In genomic region chr13:85366759-85367417, GRCh38 we compare ENCODE assay signal across 24 cellular contexts.
DNase-seq lines count a peak whose midpoint lies in the region; ATAC-seq and TF ChIP-seq lines count a peak whose summit lies in the region.
"Had no signal": no experiment of that assay in that cellular context is flagged by ENCODE, and none has a peak within 500 bp of the region (broad histone marks: within the 10 kb centered on the region; RNA-seq: fewer than 3 reads in every experiment).

No MANE protein-coding gene starts in this region.

- peaks cover 13% of the 10 kb centered on the region for H3K9me3 Mint-ChIP-seq in osteocyte (ENCODE audit: unreplicated experiment)
- H3K9me3 Mint-ChIP-seq in activated CD4-positive, alpha-beta T cell treated with anti-CD3 and anti-CD28 coated beads, Interleukin-2, amount 10 ng/mL, durations not matched to agents 7 days and 5 days = peaks cover 2% of the 10 kb centered on the region
- H3K9me3 Mint-ChIP-seq: activated CD8-positive, alpha-beta T cell treated with anti-CD3 and anti-CD28 coated beads for 36 hours had no signal

- no peaks in the 10 kb centered on the region for H3K27me3 Mint-ChIP-seq in osteocyte (ENCODE audit: unreplicated experiment)
- no peaks in the 10 kb centered on the region for H3K27me3 Mint-ChIP-seq in activated CD4-positive, alpha-beta T cell treated with anti-CD3 and anti-CD28 coated beads, Interleukin-2, amount 10 ng/mL, durations not matched to agents 7 days and 5 days
- H3K27me3 Mint-ChIP-seq: activated CD8-positive, alpha-beta T cell treated with anti-CD3 and anti-CD28 coated beads for 36 hours; activated naive CD8-positive, alpha-beta T cell had no signal

- CTCF ChIA-PET in activated CD4-positive, alpha-beta T cell treated with anti-CD3 and anti-CD28 coated beads, Interleukin-2, amount 10 ng/mL, durations not matched to agents 7 days and 5 days (lab: Charles Lee) = no interaction called here

- H3K27ac Mint-ChIP-seq in osteocyte (ENCODE audit: unreplicated experiment) = peak overlapping the region; percentile 91
- no peak overlapping the region for H3K27ac Mint-ChIP-seq in activated CD4-positive, alpha-beta T cell treated with anti-CD3 and anti-CD28 coated beads, Interleukin-2, amount 10 ng/mL, durations not matched to agents 7 days and 5 days
- H3K27ac Mint-ChIP-seq: activated CD8-positive, alpha-beta T cell treated with anti-CD3 and anti-CD28 coated beads for 36 hours; activated naive CD8-positive, alpha-beta T cell; T-helper 1 cell treated with Interleukin-12 subunit alpha and Interleukin-12 subunit beta and Interleukin-4 antibody, amounts not matched to agents 30 μg/mL and 1 μg/mL, for 36 hours had no signal

- no peak for TF ChIP-seq CTCF in osteocyte (IDR thresholded peaks at IDR 0.05)

- peak; percentile 9 for DNase-seq in H4 (ENCODE audit: low spot score)
- DNase-seq in RPMI7951 (ENCODE audit: low read depth) = peak; percentile 19
- peak; percentile 51 for DNase-seq in cerebellum (ENCODE audit: low spot score)
- DNase-seq in osteocyte (ENCODE audit: extremely low spot score, unreplicated experiment) = no peak
- no peak for DNase-seq in activated CD4-positive, alpha-beta T cell treated with anti-CD3 and anti-CD28 coated beads for 48 hours
- DNase-seq in activated CD4-positive, alpha-beta T cell treated with anti-CD3 and anti-CD28 coated beads, Interleukin-2, amount 10 ng/mL, durations not matched to agents 7 days and 5 days = no peak
- DNase-seq: activated CD8-positive, alpha-beta T cell treated with anti-CD3 and anti-CD28 coated beads for 36 hours; activated effector memory CD4-positive, alpha-beta T cell treated with Interleukin-2 at 50 U/mL for 16 hours; activated T-cell treated with anti-CD3 and anti-CD28 coated beads for 4 hours; Calu3; DND-41; effector CD8-positive, alpha-beta T cell; erythroblast; foreskin keratinocyte; GM23248; NCI-H1092 treated with DMSO at 0.1 percent for 48 hours; NCI-H1930; NCI-H748 treated with DMSO at 0.1 percent for 48 hours; SK-N-SH; transverse colon had no signal

- H3K4me1 Mint-ChIP-seq in osteocyte (ENCODE audit: unreplicated experiment) = peaks cover 32% of the 10 kb centered on the region
- H3K4me1 Mint-ChIP-seq in activated CD4-positive, alpha-beta T cell treated with anti-CD3 and anti-CD28 coated beads, Interleukin-2, amount 10 ng/mL, durations not matched to agents 7 days and 5 days = no peaks in the 10 kb centered on the region

- no peak overlapping the region for H3K4me3 Mint-ChIP-seq in osteocyte (ENCODE audit: unreplicated experiment)
- H3K4me3 Mint-ChIP-seq in activated CD4-positive, alpha-beta T cell treated with anti-CD3 and anti-CD28 coated beads, Interleukin-2, amount 10 ng/mL, durations not matched to agents 7 days and 5 days = no peak overlapping the region
- H3K4me3 Mint-ChIP-seq: activated CD8-positive, alpha-beta T cell treated with anti-CD3 and anti-CD28 coated beads for 36 hours; activated naive CD8-positive, alpha-beta T cell; neural crest cell; T-helper 1 cell treated with Interleukin-12 subunit alpha and Interleukin-12 subunit beta and Interleukin-4 antibody, amounts not matched to agents 30 μg/mL and 1 μg/mL, for 36 hours had no signal

- no peak for ATAC-seq in HG03469 (IDR thresholded peaks at IDR 0.05; ENCODE audit: unreplicated experiment)
- ATAC-seq: activated CD8-positive, alpha-beta T cell treated with anti-CD3 and anti-CD28 coated beads for 36 hours; foreskin keratinocyte had no signal

- POLR2A ChIA-PET in activated CD4-positive, alpha-beta T cell treated with anti-CD3 and anti-CD28 coated beads, Interleukin-2, amount 10 ng/mL, durations not matched to agents 7 days and 5 days (lab: Charles Lee) = no interaction called here

- no peaks in the 10 kb centered on the region for H3K36me3 Mint-ChIP-seq in osteocyte (ENCODE audit: unreplicated experiment)
- no peaks in the 10 kb centered on the region for H3K36me3 Mint-ChIP-seq in activated CD4-positive, alpha-beta T cell treated with anti-CD3 and anti-CD28 coated beads, Interleukin-2, amount 10 ng/mL, durations not matched to agents 7 days and 5 days (ENCODE audit: low read depth)
- H3K36me3 Mint-ChIP-seq: activated naive CD8-positive, alpha-beta T cell had no signal

Comparison
In these comparisons a context has a peak if more than half of its experiments do, and no peak if none do; other contexts are left out.
1. DNase-seq: peak in H4 (single experiment), RPMI7951 (single experiment) and cerebellum (single experiment); none in osteocyte (single experiment), activated CD4-positive, alpha-beta T cell treated with anti-CD3 and anti-CD28 coated beads for 48 hours (single experiment) and activated CD4-positive, alpha-beta T cell treated with anti-CD3 and anti-CD28 coated beads, Interleukin-2, amount 10 ng/mL, durations not matched to agents 7 days and 5 days (single experiment).